15 cellular contexts compared by ENCODE assay signal in genomic region chr18:79604205-79604912, GRCh38.
DNase-seq lines count a peak whose midpoint lies in the region; ATAC-seq, FAIRE-seq and TF ChIP-seq lines count a peak whose summit lies in the region.
"Had no signal": no experiment of that assay in that cellular context is flagged by ENCODE, and none has a peak within 500 bp of the region (broad histone marks: within the 10 kb centered on the region; RNA-seq: fewer than 3 reads in every experiment).

No MANE protein-coding gene starts in this region.

- H3K9me3 Mint-ChIP-seq in astrocyte (ENCODE audit: unreplicated experiment), result no peaks in the 10 kb centered on the region

- H3K79me2 ChIP-seq in astrocyte (ENCODE audit: insufficient read depth, low read length), result no peaks in the 10 kb centered on the region

- peaks cover 0 to 6% (median 0%) of the 10 kb centered on the region in 11 experiments; a peak in 4 of 22 replicates for H4K20me1 ChIP-seq in BLaER1 treated with 17β-estradiol and CSF1 and Interleukin-3, amounts not matched to agents 10 nM and 100 nM
- H4K20me1 ChIP-seq in astrocyte (ENCODE audit: insufficient read depth, low read length), result no peaks in the 10 kb centered on the region

- H3K4me1 ChIP-seq in BLaER1 treated with 17β-estradiol and CSF1 and Interleukin-3, amounts not matched to agents 10 nM and 100 nM, result peaks cover 6 to 79% (median 42%) of the 10 kb centered on the region in 10 experiments; a peak in 18 of 20 replicates
- H3K4me1 ChIP-seq in astrocyte (ENCODE audit: insufficient read depth, low read length), result peaks cover 3% of the 10 kb centered on the region
- no peaks in the 10 kb centered on the region for H3K4me1 ChIP-seq in lower lobe of right lung
- H3K4me1 ChIP-seq: Caco-2 had no signal

- no peak for FAIRE-seq in astrocyte (lab: Jason Lieb, UNC)

- DNase-seq in astrocyte (ENCODE audit: low read depth) (no peak), lower lobe of right lung (peak; percentile 25), posterior vena cava (ENCODE audit: low spot score) (peak; percentile 68), NOMO-1 (lab: John Stamatoyannopoulos, UW; ENCODE audit: unreplicated experiment in 2 of 2) (no peak)
- no peak for DNase-seq in stimulated activated CD4-positive, alpha-beta T cell treated with anti-CD3 and anti-CD28 coated beads, Interleukin-2, amount 100 ng/mL, for 24 hours
- DNase-seq: Caco-2, HFFc6, NCI-H1436 treated with DMSO at 0.1 percent for 48 hours, NCI-H2081, NCI-H2227 treated with DMSO at 0.1 percent for 48 hours, NCI-H526 treated with DMSO at 0.1 percent for 48 hours, OCI-M1, RPMI8226 had no signal

- peak overlapping the region in 9 of 11 experiments; percentile 51 to 91 (median 75); a peak in 18 of 22 replicates for H3K4me2 ChIP-seq in BLaER1 treated with 17β-estradiol and CSF1 and Interleukin-3, amounts not matched to agents 10 nM and 100 nM
- H3K4me2 ChIP-seq in astrocyte (ENCODE audit: low read length), result no peak overlapping the region

- H3K36me3 ChIP-seq in BLaER1 treated with 17β-estradiol and CSF1 and Interleukin-3, amounts not matched to agents 10 nM and 100 nM, result no peaks in the 10 kb centered on the region
- H3K36me3 ChIP-seq in astrocyte (ENCODE audit: insufficient read depth, low read length), result no peaks in the 10 kb centered on the region
- H3K36me3 ChIP-seq in lower lobe of right lung, result no peaks in the 10 kb centered on the region

- H3K27ac Mint-ChIP-seq in astrocyte (ENCODE audit: unreplicated experiment), result peak overlapping the region; percentile 34
- H3K27ac Mint-ChIP-seq: HFFc6 had no signal

- no peak for ATAC-seq in lower lobe of right lung
- no peak for ATAC-seq in HG02798 (IDR thresholded peaks at IDR 0.05; ENCODE audit: poor library complexity, unreplicated experiment)

- peaks cover 0 to 15% (median 0%) of the 10 kb centered on the region in 11 experiments; a peak in 7 of 22 replicates for H3K27me3 ChIP-seq in BLaER1 treated with 17β-estradiol and CSF1 and Interleukin-3, amounts not matched to agents 10 nM and 100 nM
- peaks cover 4% of the 10 kb centered on the region for H3K27me3 ChIP-seq in astrocyte (ENCODE audit: insufficient read depth, low read length)
- peaks cover 3% of the 10 kb centered on the region for H3K27me3 ChIP-seq in lower lobe of right lung (ENCODE audit: low read depth)

- H3K4me3 ChIP-seq in BLaER1 treated with 17β-estradiol and CSF1 and Interleukin-3, amounts not matched to agents 10 nM and 100 nM, result no peak overlapping the region
- H3K4me3 ChIP-seq in astrocyte (ENCODE audit: insufficient read depth, low read depth, low read length) (no peak overlapping the region), lower lobe of right lung (no peak overlapping the region)

- no peak overlapping the region for H2AFZ ChIP-seq in astrocyte (ENCODE audit: low read depth, low read length)

- H3K9ac ChIP-seq in BLaER1 treated with 17β-estradiol and CSF1 and Interleukin-3, amounts not matched to agents 10 nM and 100 nM, result peak overlapping the region in 2 of 11 experiments; percentile 27 to 41; a peak in 1 of 22 replicates
- no peak overlapping the region for H3K9ac ChIP-seq in astrocyte (ENCODE audit: low read length)

- H3K27me3 Mint-ChIP-seq in astrocyte (ENCODE audit: low read depth, unreplicated experiment), result peaks cover 18% of the 10 kb centered on the region

- H3K4me3 Mint-ChIP-seq in astrocyte (ENCODE audit: unreplicated experiment), result no peak overlapping the region
- H3K4me3 Mint-ChIP-seq: HFFc6 had no signal

- intact Hi-C loops in lower lobe of right lung (cut with DNase I), result no loop called here
- intact Hi-C loops in posterior vena cava (cut with DNase I), result no loop called here

- no peaks in the 10 kb centered on the region for H3K36me3 Mint-ChIP-seq in astrocyte (ENCODE audit: low read depth, unreplicated experiment)

- H3K27ac ChIP-seq in BLaER1 treated with 17β-estradiol and CSF1 and Interleukin-3, amounts not matched to agents 10 nM and 100 nM, result no peak overlapping the region
- H3K27ac ChIP-seq in astrocyte (ENCODE audit: low read depth, low read length) (no peak overlapping the region), lower lobe of right lung (no peak overlapping the region)

- no peak for TF ChIP-seq CTCF in astrocyte (IDR thresholded peaks at IDR 0.05; ENCODE audit: insufficient read depth, low read depth, low read length)
- TF ChIP-seq CTCF in lower lobe of right lung (IDR thresholded peaks at IDR 0.05), result no peak

- no peaks in the 10 kb centered on the region for H3K9me3 ChIP-seq in BLaER1 treated with 17β-estradiol and CSF1 and Interleukin-3, amounts not matched to agents 10 nM and 100 nM (replicated peaks in 1 of 11)
- H3K9me3 ChIP-seq in astrocyte (ENCODE audit: insufficient read depth, low read depth, low read length) (no peaks in the 10 kb centered on the region), lower lobe of right lung (no peaks in the 10 kb centered on the region)
- H3K9me3 ChIP-seq: Caco-2 had no signal

- peaks cover 4% of the 10 kb centered on the region for H3K4me1 Mint-ChIP-seq in astrocyte (ENCODE audit: low read depth, unreplicated experiment)

Comparison
In these comparisons a context has a peak if more than half of its experiments do, and no peak if none do; other contexts are left out.
1. DNase-seq: peak in lower lobe of right lung (single experiment) and posterior vena cava (single experiment); none in astrocyte (single experiment), stimulated activated CD4-positive, alpha-beta T cell treated with anti-CD3 and anti-CD28 coated beads, Interleukin-2, amount 100 ng/mL, for 24 hours (0 of 2) and NOMO-1 (0 of 2).